10 cellular contexts compared by ENCODE assay signal in the genomic region with DNA sequence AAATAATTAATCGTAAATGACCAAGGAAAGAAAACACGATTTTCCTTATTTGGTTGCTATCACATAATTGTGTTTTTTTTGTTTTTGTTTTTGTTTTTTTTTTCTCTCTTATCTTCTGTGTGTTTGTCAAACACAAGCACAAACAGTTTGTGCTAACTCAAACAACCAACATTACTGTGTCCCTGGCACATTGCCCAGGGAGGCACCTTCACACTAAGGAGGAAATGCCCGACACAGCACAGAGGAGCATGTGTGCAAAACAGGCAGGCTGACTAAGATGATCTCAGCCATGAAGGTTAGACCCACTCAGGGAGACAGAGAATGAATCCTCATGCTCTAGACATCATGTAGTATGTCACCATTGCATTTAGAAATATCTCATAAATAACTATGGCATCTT.
DNase-seq lines count a peak whose midpoint lies in the region; ATAC-seq, FAIRE-seq and TF ChIP-seq lines count a peak whose summit lies in the region.
"Had no signal": no experiment of that assay in that cellular context is flagged by ENCODE, and none has a peak within 500 bp of the region (broad histone marks: within the 10 kb centered on the region; RNA-seq: fewer than 3 reads in every experiment).

No MANE protein-coding gene starts in this region.

- H3K79me2 ChIP-seq in astrocyte (ENCODE audit: insufficient read depth, low read length) (no peaks in the 10 kb centered on the region), OCI-LY7 (ENCODE audit: insufficient read depth, low read depth, low read length) (no peaks in the 10 kb centered on the region)

- intact Hi-C loops in Calu3 (cut with micrococcal nuclease; ENCODE audit: unreplicated experiment) (no loop called here), OCI-LY7 (cut with micrococcal nuclease; ENCODE audit: unreplicated experiment) (no loop called here)

- H3K9me3 ChIP-seq in astrocyte (ENCODE audit: insufficient read depth, low read depth, low read length) (no peaks in the 10 kb centered on the region), OCI-LY7 (ENCODE audit: low read length) (no peaks in the 10 kb centered on the region)
- H3K9me3 ChIP-seq: vagina had no signal

- H3K4me3 ChIP-seq in astrocyte (ENCODE audit: insufficient read depth, low read depth, low read length) (no peak overlapping the region), OCI-LY7 (ENCODE audit: low read depth, low read length, poor library complexity, severe bottlenecking) (no peak overlapping the region)
- H3K4me3 ChIP-seq: vagina had no signal

- no peaks in the 10 kb centered on the region for H4K20me1 ChIP-seq in astrocyte (ENCODE audit: insufficient read depth, low read length)
- H4K20me1 ChIP-seq in OCI-LY7 (ENCODE audit: insufficient read depth, low read length) = no peaks in the 10 kb centered on the region

- H2AFZ ChIP-seq in astrocyte (ENCODE audit: low read depth, low read length) (no peak overlapping the region), OCI-LY7 (ENCODE audit: low read length) (no peak overlapping the region)

- H3K4me2 ChIP-seq in astrocyte (ENCODE audit: low read length) (no peak overlapping the region), OCI-LY7 (ENCODE audit: low read length) (no peak overlapping the region)

- peak; percentile 76 for DNase-seq in Calu3
- peak; percentile 4 for DNase-seq in M059J (ENCODE audit: low read depth)
- DNase-seq in astrocyte (ENCODE audit: low read depth) = peak; percentile 2
- DNase-seq in kidney tubule cell (ENCODE audit: low spot score) = peak; percentile 89
- DNase-seq in SW480 (ENCODE audit: low spot score) = no peak
- DNase-seq in OCI-LY7 (ENCODE audit: low spot score) = no peak
- DNase-seq: activated CD4-positive, alpha-beta T cell treated with anti-CD3 and anti-CD28 coated beads, Interleukin-2, amount 50 U/mL, for 1 hour had no signal

- peak overlapping the region; percentile 35 for H3K27ac Mint-ChIP-seq in Calu3 (ENCODE audit: unreplicated experiment)
- H3K27ac Mint-ChIP-seq in astrocyte (ENCODE audit: unreplicated experiment) = no peak overlapping the region

- FAIRE-seq in astrocyte (lab: Jason Lieb, UNC) = no peak

- peaks cover 13% of the 10 kb centered on the region for H3K4me1 Mint-ChIP-seq in Calu3 (ENCODE audit: low read depth, unreplicated experiment)
- peaks cover 9% of the 10 kb centered on the region for H3K4me1 Mint-ChIP-seq in astrocyte (ENCODE audit: low read depth, unreplicated experiment)

- CTCF ChIA-PET in Calu3 (lab: Charles Lee) (no interaction called here), OCI-LY7 (lab: Charles Lee; ENCODE audit: unreplicated experiment) (no interaction called here)

- H3K9me2 ChIP-seq in OCI-LY7 (ENCODE audit: insufficient read depth, low read length) = no peaks in the 10 kb centered on the region

- TF ChIP-seq CTCF in Calu3 (IDR thresholded peaks at IDR 0.05; ENCODE audit: unreplicated experiment) (no peak), astrocyte (IDR thresholded peaks at IDR 0.05; ENCODE audit: insufficient read depth, low read depth, low read length) (no peak), OCI-LY7 (conservative IDR thresholded peaks at IDR 0.05; ENCODE audit: low read length) (no peak)

- no peaks in the 10 kb centered on the region for H3K4me1 ChIP-seq in astrocyte (ENCODE audit: insufficient read depth, low read length)
- H3K4me1 ChIP-seq in OCI-LY7 (ENCODE audit: insufficient read depth, low read length, poor library complexity, severe bottlenecking) = no peaks in the 10 kb centered on the region
- H3K4me1 ChIP-seq: vagina had no signal

- no peak overlapping the region for H3K9ac ChIP-seq in astrocyte (ENCODE audit: low read length)

- H3K27ac ChIP-seq in astrocyte (ENCODE audit: low read depth, low read length) = no peak overlapping the region
- H3K27ac ChIP-seq in OCI-LY7 (ENCODE audit: low read depth, low read length, poor library complexity, severe bottlenecking) = no peak overlapping the region
- H3K27ac ChIP-seq: vagina had no signal

- H3K27me3 ChIP-seq in astrocyte (ENCODE audit: insufficient read depth, low read length) = no peaks in the 10 kb centered on the region
- H3K27me3 ChIP-seq: vagina had no signal

- H3K4me3 Mint-ChIP-seq in Calu3 (ENCODE audit: low read depth, unreplicated experiment) (peak overlapping the region; percentile 13), astrocyte (ENCODE audit: unreplicated experiment) (no peak overlapping the region)

- no peak for ATAC-seq in HG02588 (IDR thresholded peaks at IDR 0.05; ENCODE audit: unreplicated experiment)
- ATAC-seq in HG03045 (IDR thresholded peaks at IDR 0.05; ENCODE audit: unreplicated experiment) = no peak

- BruUV-seq in Calu3 (replicated peaks; lab: Mats Ljungman, UMichigan) (no TSS peak), OCI-LY7 (replicated peaks; lab: Mats Ljungman, UMichigan) (no TSS peak)

- H3K27me3 Mint-ChIP-seq in Calu3 (ENCODE audit: unreplicated experiment) = no peaks in the 10 kb centered on the region
- no peaks in the 10 kb centered on the region for H3K27me3 Mint-ChIP-seq in astrocyte (ENCODE audit: low read depth, unreplicated experiment)

- POLR2A ChIA-PET in OCI-LY7 (lab: Charles Lee) = no interaction called here

- H3K36me3 ChIP-seq in astrocyte (ENCODE audit: insufficient read depth, low read length) (no peaks in the 10 kb centered on the region), OCI-LY7 (ENCODE audit: insufficient read depth, low read length) (no peaks in the 10 kb centered on the region)
- H3K36me3 ChIP-seq: vagina had no signal

- H3K36me3 Mint-ChIP-seq in Calu3 (ENCODE audit: insufficient read depth, unreplicated experiment) (no peaks in the 10 kb centered on the region), astrocyte (ENCODE audit: low read depth, unreplicated experiment) (no peaks in the 10 kb centered on the region)

- H3K9me3 Mint-ChIP-seq in Calu3 (ENCODE audit: low read depth, unreplicated experiment) = no peaks in the 10 kb centered on the region
- no peaks in the 10 kb centered on the region for H3K9me3 Mint-ChIP-seq in astrocyte (ENCODE audit: unreplicated experiment)

Comparison
In these comparisons a context has a peak if more than half of its experiments do, and no peak if none do; other contexts are left out.
1. DNase-seq: peak in Calu3 (single experiment), M059J (single experiment), astrocyte (single experiment) and kidney tubule cell (single experiment); none in SW480 (single experiment) and OCI-LY7 (single experiment).